In the genomic region with DNA sequence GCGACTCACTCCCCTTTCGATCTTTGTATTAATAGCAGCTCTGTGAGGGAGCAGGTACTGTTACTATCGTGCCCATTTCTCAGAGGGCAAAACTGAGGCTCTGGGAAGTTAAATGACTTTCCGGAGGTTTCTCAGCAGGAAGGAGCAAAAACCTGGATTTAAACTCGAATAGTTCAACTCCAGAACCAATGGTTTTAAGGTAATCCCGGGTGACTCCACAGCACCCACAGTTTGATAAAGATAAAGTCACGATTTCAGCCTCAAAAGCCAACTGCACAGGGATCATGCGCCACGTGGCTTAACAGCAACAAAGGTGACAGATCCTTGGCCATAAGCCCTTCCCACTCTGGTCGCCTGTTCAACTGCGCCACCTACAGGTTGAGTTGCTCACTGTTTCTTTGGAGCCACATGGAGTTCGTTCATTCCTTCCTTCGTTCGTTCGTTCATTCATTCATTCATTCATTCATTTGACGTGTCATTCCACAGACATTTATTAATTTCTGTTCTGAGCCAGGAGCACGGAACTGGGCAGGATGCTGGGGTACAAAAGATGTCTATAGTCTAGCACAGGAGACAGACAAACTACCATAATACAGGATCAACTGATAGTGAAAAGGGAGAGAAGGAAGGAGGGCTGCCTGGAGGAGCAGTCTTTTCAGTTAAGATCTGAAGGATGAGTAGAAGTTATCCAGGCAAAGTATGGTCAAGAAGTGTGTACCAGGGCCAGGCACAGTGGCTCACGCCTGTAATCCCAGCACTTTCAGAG, we compare ENCODE assay signal across 8 cellular contexts.
A peak's percentile ranks its signal among the peaks of the same experiment; 100 is the strongest.
DNase-seq lines count a peak whose midpoint lies in the region; ATAC-seq, FAIRE-seq and TF ChIP-seq lines count a peak whose summit lies in the region.

No MANE protein-coding gene starts in this region.

- H3K79me1 ChIP-seq in neuronal stem cell (ENCODE audit: low read depth, low read length), result no peaks in the 10 kb centered on the region

- no peak overlapping the region for H4K91ac ChIP-seq in neuronal stem cell (ENCODE audit: low read depth, low read length, poor library complexity)

- no peak overlapping the region for H2BK5ac ChIP-seq in neuronal stem cell (ENCODE audit: low read length)

- no CpG with 5 or more reads among the region's 18 CpGs for WGBS in neuronal stem cell (ENCODE audit: extremely low coverage in 2 of 2, insufficient read length in 2 of 2, insufficient replicate concordance in 1 of 2), 2 donors
- whole genome bisulfite sequencing in transverse colon (ENCODE audit: low coverage in 1 of 2), 2 donors, result 18 to 21% methylated on average over 8 to 18 of the region's 18 CpGs

- H2BK12ac ChIP-seq in neuronal stem cell (ENCODE audit: low read length), result no peak overlapping the region

- peak; percentile 58 to 79 (median 76) for TF ChIP-seq CTCF in transverse colon (IDR thresholded peaks at IDR 0.05)

- H3K14ac ChIP-seq in neuronal stem cell (ENCODE audit: low read length), result no peak overlapping the region

- no peaks in the 10 kb centered on the region for H3K27me3 ChIP-seq in neuronal stem cell (ENCODE audit: control insufficient read depth in 3 of 3, insufficient read depth in 3 of 3, low read depth in 1 of 3, low read length in 3 of 3)
- peaks cover 41% of the 10 kb centered on the region for H3K27me3 ChIP-seq in transverse colon

- H3K4me1 ChIP-seq in neuronal stem cell (ENCODE audit: control insufficient read depth in 2 of 2, insufficient read depth in 1 of 2, low read depth in 1 of 2, low read length in 2 of 2), result peaks cover 0 to 2% of the 10 kb centered on the region in 2 donors
- H3K4me1 ChIP-seq in transverse colon, result peaks cover 5 to 8% (median 7%) of the 10 kb centered on the region in 4 donors

- no peak overlapping the region for H3K4me2 ChIP-seq in neuronal stem cell (ENCODE audit: insufficient read depth, low read length, poor library complexity, severe bottlenecking)

- intact Hi-C loops in transverse colon (cut with DNase I; ENCODE audit: low total_unique reads), result no loop called here

- no peak overlapping the region for H2AK5ac ChIP-seq in neuronal stem cell (ENCODE audit: low read depth, low read length)

- H3K23ac ChIP-seq in neuronal stem cell (ENCODE audit: low read depth, low read length, poor library complexity), result peak overlapping the region; percentile 11

- H3K27ac ChIP-seq in neuronal stem cell (replicated peaks; ENCODE audit: low read length), result no peak overlapping the region
- H3K27ac ChIP-seq in transverse colon, result no peak overlapping the region

- DNase-seq in AG08396 (ENCODE audit: low spot score) (peak; percentile 67), GM12892 (ENCODE audit: insufficient read length) (peak; percentile 48), NCI-H510A (lab: John Stamatoyannopoulos, UW) (peak; percentile 47), fibroblast of the conjunctiva (ENCODE audit: low read depth) (peak; percentile 36), neuronal stem cell (ENCODE audit: low spot score) (peak; percentile 58), transverse colon (peak; percentile 69)
- DNase-seq in activated CD8-positive, alpha-beta memory T cell treated with anti-CD3 and anti-CD28 coated beads, Interleukin-2, amount 50 U/mL, for 24 hours (ENCODE audit: extremely low read depth), result peak; percentile 3

- peak; percentile 86 for FAIRE-seq in GM12892 (lab: Jason Lieb, UNC)

- no peak overlapping the region for H2BK120ac ChIP-seq in neuronal stem cell (ENCODE audit: low read depth, low read length)

- in situ Hi-C loops in transverse colon (cut with MboI; ENCODE audit: low pct_ligation_motif_present in 1 of 4, low pct_unique_long_range_greater_than_20kb in 1 of 4, low sequenced_read_pairs in 3 of 4), result no loop called here

- H3K4ac ChIP-seq in neuronal stem cell (ENCODE audit: low read length), result no peak overlapping the region

- no peak overlapping the region for H3K9ac ChIP-seq in neuronal stem cell (ENCODE audit: low read depth, low read length, poor library complexity)

- H3K4me3 ChIP-seq in neuronal stem cell (ENCODE audit: low read length in 2 of 2) (no peak overlapping the region), transverse colon (peak overlapping the region in 1 of 4 donors; percentile 32)

- no peak for TF ChIP-seq EP300 in transverse colon (IDR thresholded peaks at IDR 0.05; ENCODE audit: low read depth)

- no peak overlapping the region for H4K8ac ChIP-seq in neuronal stem cell (ENCODE audit: low read depth, low read length)

- ATAC-seq in GM19463 (IDR thresholded peaks at IDR 0.05; ENCODE audit: unreplicated experiment), result no peak

- no peak overlapping the region for H2BK15ac ChIP-seq in neuronal stem cell (ENCODE audit: low read length)

- TF ChIP-seq POLR2A in GM12892 (IDR thresholded peaks at IDR 0.05; ENCODE audit: low read depth, low read length) (no peak), transverse colon (IDR thresholded peaks at IDR 0.05) (no peak)

- H3K9me3 ChIP-seq in neuronal stem cell (replicated peaks in 1 of 2; ENCODE audit: control insufficient read depth in 2 of 2, insufficient read depth in 1 of 2, low read depth in 1 of 2, low read length in 2 of 2), result no peaks in the 10 kb centered on the region
- no peaks in the 10 kb centered on the region for H3K9me3 ChIP-seq in transverse colon

- H3K36me3 ChIP-seq in neuronal stem cell (replicated peaks in 1 of 2; ENCODE audit: control insufficient read depth in 2 of 2, insufficient read depth in 2 of 2, low read length in 2 of 2) (no peaks in the 10 kb centered on the region), transverse colon (no peaks in the 10 kb centered on the region)

- no peak overlapping the region for H2AFZ ChIP-seq in neuronal stem cell (ENCODE audit: low read length)

- peak overlapping the region; percentile 66 for H3K18ac ChIP-seq in neuronal stem cell (ENCODE audit: low read length)

Comparison
In these comparisons a context has a peak if more than half of its experiments do, and no peak if none do; other contexts are left out.
1. DNase-seq: peak in every context shown above with its lines; median percentile 69 in transverse colon; 67 in AG08396; 58 in neuronal stem cell; 48 in GM12892; 47 in NCI-H510A; 36 in fibroblast of the conjunctiva; 3 in activated CD8-positive, alpha-beta memory T cell treated with anti-CD3 and anti-CD28 coated beads, Interleukin-2, amount 50 U/mL, for 24 hours.